In the genomic region with DNA sequence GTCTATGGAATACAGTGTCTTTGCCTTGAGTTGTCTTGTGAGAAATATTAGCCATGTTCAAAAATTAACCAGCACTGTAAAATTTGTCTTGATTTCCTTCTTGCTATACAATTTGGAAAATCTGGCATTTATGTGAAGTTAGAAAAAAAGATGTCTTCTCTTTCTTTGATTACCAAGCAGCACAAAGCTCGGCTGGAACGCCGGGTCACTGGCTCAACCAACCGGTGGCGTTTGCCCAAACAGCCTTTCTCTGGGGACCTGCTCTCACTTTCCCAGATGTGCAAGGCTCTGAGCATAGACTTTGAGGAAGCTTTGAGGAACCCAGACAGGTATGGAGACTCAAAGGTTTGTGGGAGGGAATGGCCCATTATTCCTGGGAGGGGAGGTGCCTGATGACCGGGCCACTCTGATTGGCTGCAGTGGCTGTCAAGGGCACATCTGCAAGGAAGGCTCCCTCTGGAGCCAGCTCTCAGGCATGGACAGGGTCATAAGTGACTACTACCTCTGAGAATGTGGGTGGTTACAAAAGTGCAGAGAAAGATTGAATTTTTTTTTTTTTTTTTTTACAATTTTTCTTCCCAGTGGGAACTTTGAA, we compare ENCODE assay signal across 16 cellular contexts. TPM values are rescaled to one million over a fixed set of nuclear protein-coding genes. Genes with fewer than 3 reads are reported as not detected.
DNase-seq lines count a peak whose midpoint lies in the region; ATAC-seq and TF ChIP-seq lines count a peak whose summit lies in the region.
"Had no signal": no experiment of that assay in that cellular context is flagged by ENCODE, and none has a peak within 500 bp of the region (broad histone marks: within the 10 kb centered on the region; RNA-seq: fewer than 3 reads in every experiment).

No MANE protein-coding gene starts in this region.

- in situ Hi-C loops in Caki2 (cut with HindIII; ENCODE audit: low pct_unique_long_range_greater_than_20kb, low sequenced_read_pairs), result no loop called here

- ATAC-seq in right lobe of liver, result peak; percentile 19 to 56 (median 40)
- no peak for ATAC-seq in HG03196 (IDR thresholded peaks at IDR 0.05; ENCODE audit: unreplicated experiment)
- ATAC-seq in GM18868 (IDR thresholded peaks at IDR 0.05; ENCODE audit: unreplicated experiment), result no peak
- no peak for ATAC-seq in GM19035 (IDR thresholded peaks at IDR 0.05; ENCODE audit: unreplicated experiment)

- H3K4me3 ChIP-seq in coronary artery (no peak overlapping the region), right lobe of liver (no peak overlapping the region), esophagus squamous epithelium (no peak overlapping the region)
- H3K4me3 ChIP-seq: BLaER1, SJSA1 had no signal

- H3K36me3 ChIP-seq in right lobe of liver, result no peaks in the 10 kb centered on the region
- no peaks in the 10 kb centered on the region for H3K36me3 ChIP-seq in esophagus squamous epithelium
- H3K36me3 ChIP-seq: BLaER1, SJSA1 had no signal

- no peak for TF ChIP-seq CTCF in coronary artery (IDR thresholded peaks at IDR 0.05)
- no peak for TF ChIP-seq CTCF in right lobe of liver (IDR thresholded peaks at IDR 0.05)
- no peak for TF ChIP-seq CTCF in esophagus squamous epithelium (IDR thresholded peaks at IDR 0.05)

- WGBS in right lobe of liver (ENCODE audit: insufficient coverage, low coverage, low lambda C conversion rate, missing lambda C conversion rate), result 87% methylated on average over 6 of the region's 6 CpGs
- 87 to 90% methylated on average over 5 to 6 of the region's 6 CpGs for WGBS in esophagus squamous epithelium, 2 donors

- H3K27ac ChIP-seq in coronary artery (no peak overlapping the region), right lobe of liver (no peak overlapping the region), esophagus squamous epithelium (no peak overlapping the region)
- H3K27ac ChIP-seq: BLaER1, SJSA1 had no signal

- H3K27me3 ChIP-seq in right lobe of liver (no peaks in the 10 kb centered on the region), esophagus squamous epithelium (no peaks in the 10 kb centered on the region)
- H3K27me3 ChIP-seq: BLaER1, SJSA1 had no signal

- DNase-seq in Caki2 (ENCODE audit: low read depth) (peak; percentile 54), LHCN-M2 (ENCODE audit: low read depth) (peak; percentile 74), coronary artery (ENCODE audit: low spot score) (peak; percentile 57), right lobe of liver (no peak), esophagus squamous epithelium (lab: John Stamatoyannopoulos, UW) (no peak)
- DNase-seq: activated naive CD4-positive, alpha-beta T cell treated with anti-CD3 and anti-CD28 coated beads, Interleukin-2, amount 10 ng/mL, durations not matched to agents 7 days and 5 days; DND-41; foreskin melanocyte; KG1; NCI-H2029 had no signal

- intact Hi-C loops in right lobe of liver (cut with DNase I) (loop anchor here in 1 of 2 donors (10.0 kb wide), 1 partner anchor 142 kb away; no protein-coding TSS in a partner anchor), esophagus squamous epithelium (cut with DNase I) (loop anchor here (10.0 kb wide), 1 partner anchor 418 kb away; the partner anchor contains the start of gene C10orf120)

- H3K4me1 ChIP-seq in right lobe of liver (no peaks in the 10 kb centered on the region), esophagus squamous epithelium (no peaks in the 10 kb centered on the region)

- TF ChIP-seq POLR2A in right lobe of liver (IDR thresholded peaks at IDR 0.05) (no peak), esophagus squamous epithelium (IDR thresholded peaks at IDR 0.05) (no peak)

- no peaks in the 10 kb centered on the region for H3K9me3 ChIP-seq in right lobe of liver
- H3K9me3 ChIP-seq in esophagus squamous epithelium, result no peaks in the 10 kb centered on the region
- H3K9me3 ChIP-seq: BLaER1, SJSA1 had no signal

RNA-seq across cellular contexts. Expression of gene BTBD16, which starts 5.6 kb away (rescaled TPM):
- 0.14 and 0.88 TPM in 2 replicates for total RNA-seq in Caki2 (2014; rRNA removed; shearing (Covaris generic); ENCODE audit: low replicate concordance)
- total RNA-seq in LHCN-M2 (2014; rRNA removed) (not detected in 2 replicates), right lobe of liver (1 to 10 TPM in 5 of 6 experiments, under 1 TPM in 1; 0.98 to 3.0 (median 2.0) TPM), esophagus squamous epithelium (not detected)
- polyA plus RNA-seq in LHCN-M2 (2012), result not detected
- total RNA-seq: cerebellum, SJSA1 had no signal

Comparison
In these comparisons a context has a peak if more than half of its experiments do, and no peak if none do; other contexts are left out.
1. DNase-seq: peak in Caki2 (single experiment), LHCN-M2 (single experiment) and coronary artery (single experiment); none in right lobe of liver (0 of 3) and esophagus squamous epithelium (single experiment).
2. ATAC-seq: peak in right lobe of liver (4 of 4); none in HG03196 (single experiment), GM18868 (single experiment) and GM19035 (single experiment).